Comparison of ENCODE assay signal across 14 cellular contexts in the genomic region with DNA sequence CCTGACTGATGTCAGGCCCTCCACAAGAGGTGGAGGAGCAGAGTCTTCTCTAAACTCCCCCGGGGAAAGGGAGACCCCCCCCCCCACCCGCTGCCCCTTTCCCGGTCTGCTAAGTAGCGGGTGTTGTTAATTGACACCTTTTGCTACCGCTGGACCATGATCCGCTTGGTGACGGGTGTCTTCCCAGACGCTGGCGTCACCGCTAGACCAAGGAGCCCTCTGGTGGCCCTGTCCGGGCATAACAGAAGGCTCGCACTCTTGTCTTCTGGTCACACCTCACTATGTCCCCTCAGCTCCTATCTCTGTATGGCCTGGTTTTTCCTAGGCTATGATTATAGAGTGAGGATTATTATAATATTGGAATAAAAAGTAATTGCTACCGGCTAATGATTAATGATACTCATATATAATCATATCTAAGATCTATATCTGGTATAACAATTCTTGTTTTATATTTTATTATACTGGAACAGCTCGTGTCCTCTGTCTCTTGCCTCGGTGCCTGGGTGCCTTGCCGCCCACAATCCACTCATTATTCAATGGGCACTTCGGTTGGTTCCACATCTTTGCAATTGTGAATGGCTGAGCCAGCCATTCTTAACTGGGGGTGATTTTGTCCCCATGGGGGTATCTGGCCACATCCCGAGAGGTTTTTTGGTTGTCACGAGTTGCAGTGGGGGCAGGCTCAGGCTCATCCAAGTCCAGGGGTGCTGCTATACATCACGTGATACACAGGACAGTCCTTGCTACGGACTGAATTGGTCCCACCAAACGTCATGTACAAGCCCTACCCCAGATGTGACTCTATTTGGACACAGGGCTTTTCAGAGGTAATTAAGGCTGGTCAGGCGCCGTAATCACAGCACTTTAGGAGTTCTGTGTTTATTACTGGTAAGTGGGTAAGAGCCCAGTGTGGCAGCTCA. TPM values are rescaled to one million over a fixed set of nuclear protein-coding genes. Genes with fewer than 3 reads are reported as not detected.
A peak's percentile ranks its signal among the peaks of the same experiment; 100 is the strongest.
DNase-seq lines count a peak whose midpoint lies in the region; ATAC-seq, FAIRE-seq and TF ChIP-seq lines count a peak whose summit lies in the region.
"Not testable (repeated sequence)": the region's sequence is repeated elsewhere in the genome, so short reads cannot be mapped to it uniquely, and the experiment has no call there.
"Had no signal": no experiment of that assay in that cellular context is flagged by ENCODE, and none has a peak within 500 bp of the region (broad histone marks: within the 10 kb centered on the region; RNA-seq: fewer than 3 reads in every experiment).

No MANE protein-coding gene starts in this region.

- not testable (repeated sequence) for H3K4me3 ChIP-seq in SK-N-SH (ENCODE audit: low read depth in 2 of 2, low read length in 1 of 2); K562; hepatocyte
- peak overlapping the region in 1 of 2 donors; percentile 22 for H3K4me3 ChIP-seq in neuronal stem cell (ENCODE audit: low read length in 2 of 2)

- CTCF ChIA-PET in SK-N-SH (lab: Yijun Ruan, JAX): not testable (repeated sequence)
- CTCF ChIA-PET in K562 (lab: Yijun Ruan, JAX; ENCODE audit: low intra/inter-chr PET ratio): interaction anchor here (1.1 to 1.3 kb wide), 3 partner anchors 36 to 39 kb away, joined by 3 to 4 read pairs (median 3); no protein-coding TSS in a partner anchor

- not testable (repeated sequence) for H3K9me3 ChIP-seq in H9 (ENCODE audit: control insufficient read depth, low read depth, low read length); SK-N-SH; K562 (replicated peaks; ENCODE audit: control insufficient read depth, insufficient read depth, low read depth, low read length); hepatocyte (ENCODE audit: low read depth); neuronal stem cell (replicated peaks in 1 of 2; ENCODE audit: control insufficient read depth in 2 of 2, insufficient read depth in 1 of 2, low read depth in 1 of 2, low read length in 2 of 2)

- not testable (repeated sequence) for H2AK5ac ChIP-seq in H9 (ENCODE audit: insufficient read length, low read length); neuronal stem cell (ENCODE audit: low read depth, low read length)

- H3K79me2 ChIP-seq in H9 (ENCODE audit: insufficient read depth, low read length); SK-N-SH (ENCODE audit: insufficient read depth); K562 (ENCODE audit: control insufficient read depth, insufficient read depth, low read length); hepatocyte: not testable (repeated sequence)

- H4K91ac ChIP-seq in H9 (ENCODE audit: insufficient read length, low read depth, low read length); neuronal stem cell (ENCODE audit: low read depth, low read length, poor library complexity): not testable (repeated sequence)

- peak; percentile 66; the same call in 2 of the 3 replicates for ATAC-seq in K562

- H3K36me3 ChIP-seq in SK-N-SH (replicated peaks in 1 of 2; ENCODE audit: control insufficient read depth in 1 of 2, insufficient read depth in 2 of 2, low read length in 1 of 2); K562 (ENCODE audit: control insufficient read depth, insufficient read depth, low read length); hepatocyte (replicated peaks; ENCODE audit: insufficient read depth, low read depth); neuronal stem cell (replicated peaks in 1 of 2; ENCODE audit: control insufficient read depth in 2 of 2, insufficient read depth in 2 of 2, low read length in 2 of 2): not testable (repeated sequence)

- not testable (repeated sequence) for H3K56ac ChIP-seq in H9 (ENCODE audit: insufficient read length, low read depth, low read length)

- not testable (repeated sequence) for H3F3A ChIP-seq in SK-N-SH (replicated peaks; ENCODE audit: insufficient read depth)

- intact Hi-C loops in K562 (cut with micrococcal nuclease): not testable (repeated sequence)

- POLR2A ChIA-PET in SK-N-SH (lab: Yijun Ruan, JAX): not testable (repeated sequence)
- POLR2A ChIA-PET in K562 (lab: Yijun Ruan, JAX): interaction anchor here (0.6 to 0.7 kb wide), 2 partner anchors 118 to 160 kb away, joined by 3 read pairs; a partner anchor contains a TSS

- H3K4me3 Mint-ChIP-seq in H9: not testable (repeated sequence)

- peaks cover 0 to 12% (median 0%) of the 10 kb centered on the region in 3 experiments; a peak in 2 of 7 replicates for H3K36me3 Mint-ChIP-seq in H9 (ENCODE audit: insufficient read depth in 1 of 3, low read depth in 3 of 3)

- not testable (repeated sequence) for TF ChIP-seq POLR2A in K562 (conservative IDR thresholded peaks at IDR 0.05)

- not testable (repeated sequence) for H2BK20ac ChIP-seq in H9 (ENCODE audit: low read depth, low read length, poor library complexity, severe bottlenecking)

- H3K23me2 ChIP-seq in H9 (ENCODE audit: insufficient read length, low read depth, low read length, poor library complexity, severe bottlenecking): not testable (repeated sequence)

- not testable (repeated sequence) for H3K27ac Mint-ChIP-seq in H9

- not testable (repeated sequence) for H2BK120ac ChIP-seq in H9 (ENCODE audit: low read depth, low read length, poor library complexity, severe bottlenecking); neuronal stem cell (ENCODE audit: low read depth, low read length)

- H4K20me1 ChIP-seq in H9 (ENCODE audit: control insufficient read depth, insufficient read depth, insufficient read length); SK-N-SH (ENCODE audit: insufficient read depth); K562 (replicated peaks; ENCODE audit: control insufficient read depth, insufficient read depth, low read length); hepatocyte (ENCODE audit: insufficient read depth, poor library complexity, severe bottlenecking): not testable (repeated sequence)

- H4K8ac ChIP-seq in H9 (replicated peaks; ENCODE audit: insufficient read length, low read depth, low read length); neuronal stem cell (ENCODE audit: low read depth, low read length): not testable (repeated sequence)

- not testable (repeated sequence) for H3K27me3 ChIP-seq in H9 (ENCODE audit: insufficient read depth, low read length); K562 (ENCODE audit: control insufficient read depth in 2 of 2, insufficient read depth in 2 of 2, low read length in 2 of 2); hepatocyte; neuronal stem cell (ENCODE audit: control insufficient read depth in 3 of 3, insufficient read depth in 3 of 3, low read depth in 1 of 3, low read length in 3 of 3)
- peaks cover 78% of the 10 kb centered on the region for H3K27me3 ChIP-seq in SK-N-SH (ENCODE audit: insufficient read depth)

- H3K9me3 Mint-ChIP-seq in H9: peaks cover 4 to 90% of the 10 kb centered on the region in 2 experiments; a peak in 3 of 5 replicates

- H3T11ph ChIP-seq in H9 (ENCODE audit: low read length): not testable (repeated sequence)

- not testable (repeated sequence) for H3K27me3 Mint-ChIP-seq in H9 (ENCODE audit: low read depth)

- TF ChIP-seq RAD21 in SK-N-SH (IDR thresholded peaks at IDR 0.05; ENCODE audit: low read length): not testable (repeated sequence)
- peak; percentile 68 to 93 for TF ChIP-seq RAD21 in K562 (CRISPR knock-in tag; conservative IDR thresholded peaks at IDR 0.05 in 1 of 2, IDR thresholded peaks at IDR 0.05 in 1 of 2)

- not testable (repeated sequence) for H3K79me1 ChIP-seq in H9 (ENCODE audit: insufficient read depth, low read depth, low read length, poor library complexity, severe bottlenecking); neuronal stem cell (ENCODE audit: low read depth, low read length)

- not testable (repeated sequence) for H3K9me2 ChIP-seq in SK-N-SH; hepatocyte (replicated peaks; ENCODE audit: insufficient read depth)

- H3K9me1 ChIP-seq in K562 (ENCODE audit: control insufficient read depth, insufficient read depth, low read length): not testable (repeated sequence)

- H3K4me1 ChIP-seq in H9 (ENCODE audit: insufficient read depth, low read length); SK-N-SH (ENCODE audit: control insufficient read depth in 1 of 2, insufficient read depth in 2 of 2, low read depth in 1 of 2, low read length in 1 of 2); hepatocyte (ENCODE audit: insufficient read depth); neuronal stem cell (ENCODE audit: control insufficient read depth in 2 of 2, insufficient read depth in 1 of 2, low read depth in 1 of 2, low read length in 2 of 2): not testable (repeated sequence)
- H3K4me1 ChIP-seq in K562 (replicated peaks in 1 of 2; ENCODE audit: control insufficient read depth in 2 of 2, insufficient read depth in 2 of 2, low read length in 2 of 2): peaks cover 11 to 12% of the 10 kb centered on the region in 2 experiments; a peak in 4 of 5 replicates

- TF ChIP-seq CTCF in D721Med (IDR thresholded peaks at IDR 0.05; ENCODE audit: insufficient read depth, missing control alignments) (peak; percentile 5), H9 (conservative IDR thresholded peaks at IDR 0.05) (peak; percentile 54; the same call in 2 of the 3 replicates), SK-N-SH (IDR thresholded peaks at IDR 0.05) (peak; percentile 55), K562 (IDR thresholded peaks at IDR 0.05 in 2 of 3, conservative IDR thresholded peaks at IDR 0.05 in 1 of 3; ENCODE audit: insufficient read depth in 2 of 3, low read depth in 1 of 3, low read length in 3 of 3) (peak; percentile 15 to 36 (median 17); a peak in 3 of 6 replicates), hepatocyte (IDR thresholded peaks at IDR 0.05; ENCODE audit: poor library complexity) (peak; percentile 40)

- H2BK12ac ChIP-seq in H9 (ENCODE audit: insufficient read length, low read depth, low read length); neuronal stem cell (ENCODE audit: low read length): not testable (repeated sequence)

- not testable (repeated sequence) for H2BK15ac ChIP-seq in H9 (ENCODE audit: low read depth, low read length); neuronal stem cell (ENCODE audit: low read length)

- not testable (repeated sequence) for H3K4me2 ChIP-seq in H9 (ENCODE audit: insufficient read depth, insufficient read length, low read length); SK-N-SH; K562 (ENCODE audit: insufficient read depth, low read length); hepatocyte; neuronal stem cell (ENCODE audit: insufficient read depth, low read length, poor library complexity, severe bottlenecking)

- not testable (repeated sequence) for DNase-seq in D721Med (ENCODE audit: insufficient read length, low spot score); SK-N-SH; K562 (ENCODE audit: extremely low read depth in 1 of 4, low spot score in 3 of 4); hepatocyte (ENCODE audit: low spot score)
- DNase-seq in H9 (peak; percentile 57), NCI-H146 (lab: John Stamatoyannopoulos, UW) (peak; percentile 10), neuronal stem cell (ENCODE audit: low spot score) (peak; percentile 6)

- not testable (repeated sequence) for H3K4me1 Mint-ChIP-seq in H9

- H4K5ac ChIP-seq in H9 (ENCODE audit: insufficient read length, low read depth, low read length): not testable (repeated sequence)

- no CpG with 5 or more reads among the region's 24 CpGs for WGBS in H9 (ENCODE audit: extremely low coverage, insufficient read length, low lambda C conversion rate)
- 4% methylated on average over 21 of the region's 24 CpGs for WGBS in SK-N-SH (ENCODE audit: low lambda C conversion rate)
- WGBS in K562 (ENCODE audit: insufficient coverage, low coverage, missing lambda C conversion rate): 16% methylated on average over 18 of the region's 24 CpGs
- WGBS in hepatocyte (ENCODE audit: low lambda C conversion rate, missing lambda C conversion rate): 42% methylated on average over 23 of the region's 24 CpGs
- WGBS in neuronal stem cell (ENCODE audit: extremely low coverage in 2 of 2, insufficient read length in 2 of 2, insufficient replicate concordance in 1 of 2), 2 donors: no CpG with 5 or more reads among the region's 24 CpGs

- H3K27ac ChIP-seq in H9 (ENCODE audit: insufficient read length, low read depth, low read length); SK-N-SH (ENCODE audit: low read depth in 2 of 2, low read length in 1 of 2); K562 (ENCODE audit: extremely low read depth, low read depth, low read length); hepatocyte; neuronal stem cell (replicated peaks; ENCODE audit: low read length): not testable (repeated sequence)

- not testable (repeated sequence) for H3K4ac ChIP-seq in H9 (ENCODE audit: low read depth, low read length); neuronal stem cell (ENCODE audit: low read length)

- in situ Hi-C loops in K562 (cut with MboI): loop anchor here (5.0 kb wide), 1 partner anchor 38 kb away; no protein-coding TSS in a partner anchor

- H2AFZ ChIP-seq in H9 (ENCODE audit: low read length); SK-N-SH (ENCODE audit: low read depth); K562 (ENCODE audit: low read depth, low read length); hepatocyte; neuronal stem cell (ENCODE audit: low read length): not testable (repeated sequence)

- not testable (repeated sequence) for H3K14ac ChIP-seq in H9 (ENCODE audit: insufficient read depth, low read length); neuronal stem cell (ENCODE audit: low read length)

- FAIRE-seq in D721Med (lab: Jason Lieb, UNC); K562 (lab: Jason Lieb, UNC): not testable (repeated sequence)

- not testable (repeated sequence) for BruUV-seq in K562 (replicated peaks; lab: Mats Ljungman, UMichigan)

- not testable (repeated sequence) for TF ChIP-seq EP300 in SK-N-SH (IDR thresholded peaks at IDR 0.05; ENCODE audit: borderline replicate concordance in 1 of 2, low read depth in 1 of 2, low read length in 1 of 2); K562 (IDR thresholded peaks at IDR 0.05; ENCODE audit: low read length)

- not testable (repeated sequence) for H3K9ac ChIP-seq in H9 (ENCODE audit: extremely low read depth, insufficient read length, low read length); SK-N-SH; K562 (ENCODE audit: insufficient read depth in 1 of 2, low read depth in 2 of 2, low read length in 2 of 2); neuronal stem cell (ENCODE audit: low read depth, low read length, poor library complexity)

- not testable (repeated sequence) for H3K23ac ChIP-seq in H9 (ENCODE audit: insufficient read length, low read depth, low read length); neuronal stem cell (ENCODE audit: low read depth, low read length, poor library complexity)

- H3K18ac ChIP-seq in H9 (ENCODE audit: insufficient read length, low read depth, low read length); neuronal stem cell (ENCODE audit: low read length): not testable (repeated sequence)

- H2BK5ac ChIP-seq in H9 (ENCODE audit: insufficient read length, low read length); neuronal stem cell (ENCODE audit: low read length): not testable (repeated sequence)

RNA-seq across cellular contexts. Expression of a gene that starts 14.0 kb away (rescaled TPM):
- total RNA-seq in H9 (2021): 1.4 and 2.0 TPM in 2 replicates
- not detected in 2 replicates for polyA plus RNA-seq in SK-N-SH (2012; rRNA removed)
- not detected in 2 replicates for polyA plus RNA-seq in SK-N-SH (2012; cell fraction: cytosol; rRNA removed)
- polyA plus RNA-seq in SK-N-SH (2012; cell fraction: nucleus; rRNA removed): not detected in 2 replicates
- total RNA-seq in K562 (2011; cell fraction: chromatin; rRNA removed; ENCODE audit: low replicate concordance): 3.4 and 5.6 TPM in 2 replicates
- total RNA-seq in K562 (2011; cell fraction: nucleolus; rRNA removed): 3.0 and 5.2 TPM in 2 replicates
- 2.2 and 4.0 TPM in 2 replicates for total RNA-seq in K562 (2011; cell fraction: nucleoplasm; rRNA removed)
- 1.2 and 1.9 TPM in 2 replicates for total RNA-seq in K562 (2014; rRNA removed)
- total RNA-seq in K562 (2014; rRNA removed; fragmentation: Illumina TruSeq; extraction: Trizol): 0.70 and 1.4 TPM in 2 replicates
- total RNA-seq in K562 (2015; rRNA removed; fragmentation: Illumina TruSeq; extraction: Trizol): 0.30 and 0.69 TPM in 2 replicates
- total RNA-seq in K562 (2021): 0.92 and 1.5 TPM in 2 replicates
- polyA plus RNA-seq in K562 (2011; rRNA removed): 3.1 TPM in 2 replicates
- polyA plus RNA-seq in K562 (2011; cell fraction: cytosol; rRNA removed): 3.9 and 4.3 TPM in 2 replicates
- polyA plus RNA-seq in K562 (2011; cell fraction: nucleus; rRNA removed): 2.1 TPM in 2 replicates
- polyA plus RNA-seq in K562 (2012): 0.90 and 0.91 TPM in 2 replicates
- polyA plus RNA-seq in K562 (2014; fragmentation: Illumina TruSeq; extraction: Trizol): 1.2 and 2.1 TPM in 2 replicates
- polyA plus RNA-seq in K562 (2014; fragmentation: Nextera tagmentation; extraction: Ambion mirVana): under 1 TPM; 0.25 to 0.39 TPM
- 0.84 and 0.88 TPM in 2 replicates for polyA plus RNA-seq in K562 (2014; rRNA removed)
- 4.0 TPM in 2 replicates for polyA minus RNA-seq in K562 (2011; rRNA and poly(A)+ RNA removed)
- polyA minus RNA-seq in K562 (2011; cell fraction: cytosol; rRNA and poly(A)+ RNA removed): 2.6 and 3.0 TPM in 2 replicates
- polyA minus RNA-seq in K562 (2011; cell fraction: nucleus; rRNA and poly(A)+ RNA removed): 1.8 and 3.9 TPM in 2 replicates
- total RNA-seq in hepatocyte: 0.44 TPM in 1 of 2 replicates, not detected in the other
- not detected in 2 replicates for polyA plus RNA-seq in hepatocyte
- not detected for polyA plus RNA-seq in neuronal stem cell (2013, experiment 1 of 2)
- polyA plus RNA-seq in neuronal stem cell (2013, experiment 2 of 2): not detected
- total RNA-seq: bronchial epithelial cell, epithelial cell of proximal tubule, NCI-H460, SJSA1 had no signal
- polyA plus RNA-seq: psoas muscle had no signal

RNA-seq across cellular contexts. Expression of a gene that starts 27.4 kb away (rescaled TPM):
- 1.1 TPM in 2 replicates for total RNA-seq in H9 (2021)
- not detected in 2 replicates for polyA plus RNA-seq in SK-N-SH (2012; rRNA removed)
- not detected in 2 replicates for polyA plus RNA-seq in SK-N-SH (2012; cell fraction: cytosol; rRNA removed)
- polyA plus RNA-seq in SK-N-SH (2012; cell fraction: nucleus; rRNA removed): not detected in 2 replicates
- 1.5 TPM in 1 of 2 replicates, not detected in the other for total RNA-seq in K562 (2011; cell fraction: chromatin; rRNA removed; ENCODE audit: low replicate concordance)
- total RNA-seq in K562 (2011; cell fraction: nucleolus; rRNA removed): 1.3 TPM in 1 of 2 replicates, not detected in the other
- 1.9 TPM in 1 of 2 replicates, not detected in the other for total RNA-seq in K562 (2011; cell fraction: nucleoplasm; rRNA removed)
- 0.20 TPM in 1 of 2 replicates, not detected in the other for total RNA-seq in K562 (2014; rRNA removed)
- 0.22 TPM in 1 of 2 replicates, not detected in the other for total RNA-seq in K562 (2014; rRNA removed; fragmentation: Illumina TruSeq; extraction: Trizol)
- total RNA-seq in K562 (2015; rRNA removed; fragmentation: Illumina TruSeq; extraction: Trizol): not detected in 2 replicates
- 0.18 TPM in 1 of 2 replicates, not detected in the other for total RNA-seq in K562 (2021)
- polyA plus RNA-seq in K562 (2011; rRNA removed): 0.13 and 0.19 TPM in 2 replicates
- polyA plus RNA-seq in K562 (2011; cell fraction: cytosol; rRNA removed): 0.07 TPM in 1 of 2 replicates, not detected in the other
- polyA plus RNA-seq in K562 (2011; cell fraction: nucleus; rRNA removed): 0.16 and 0.18 TPM in 2 replicates
- polyA plus RNA-seq in K562 (2012): 0.17 TPM in 1 of 2 replicates, not detected in the other
- 0.03 and 0.12 TPM in 2 replicates for polyA plus RNA-seq in K562 (2014; fragmentation: Illumina TruSeq; extraction: Trizol)
- under 1 TPM; 0.04 to 0.06 TPM for polyA plus RNA-seq in K562 (2014; fragmentation: Nextera tagmentation; extraction: Ambion mirVana)
- not detected in 2 replicates for polyA plus RNA-seq in K562 (2014; rRNA removed)
- polyA minus RNA-seq in K562 (2011; rRNA and poly(A)+ RNA removed): 0.84 TPM in 1 of 2 replicates, not detected in the other
- polyA minus RNA-seq in K562 (2011; cell fraction: cytosol; rRNA and poly(A)+ RNA removed): not detected in 2 replicates
- polyA minus RNA-seq in K562 (2011; cell fraction: nucleus; rRNA and poly(A)+ RNA removed): not detected in 2 replicates
- not detected in 2 replicates for total RNA-seq in hepatocyte
- not detected in 2 replicates for polyA plus RNA-seq in hepatocyte
- polyA plus RNA-seq in neuronal stem cell (2013, experiment 1 of 2): not detected
- polyA plus RNA-seq in neuronal stem cell (2013, experiment 2 of 2): not detected
- total RNA-seq: bronchial epithelial cell, epithelial cell of proximal tubule, H4, lung, NCI-H460, psoas muscle, SJSA1 had no signal
- polyA plus RNA-seq: psoas muscle had no signal

RNA-seq across cellular contexts. Expression of a gene that starts 45.9 kb away (rescaled TPM):
- not detected in 2 replicates for total RNA-seq in H9 (2021)
- polyA plus RNA-seq in SK-N-SH (2012; rRNA removed): not detected in 2 replicates
- polyA plus RNA-seq in SK-N-SH (2012; cell fraction: cytosol; rRNA removed): not detected in 2 replicates
- not detected in 2 replicates for polyA plus RNA-seq in SK-N-SH (2012; cell fraction: nucleus; rRNA removed)
- not detected in 2 replicates for total RNA-seq in K562 (2011; cell fraction: chromatin; rRNA removed; ENCODE audit: low replicate concordance)
- not detected in 2 replicates for total RNA-seq in K562 (2011; cell fraction: nucleolus; rRNA removed)
- not detected in 2 replicates for total RNA-seq in K562 (2011; cell fraction: nucleoplasm; rRNA removed)
- not detected in 2 replicates for total RNA-seq in K562 (2014; rRNA removed)
- total RNA-seq in K562 (2014; rRNA removed; fragmentation: Illumina TruSeq; extraction: Trizol): not detected in 2 replicates
- not detected in 2 replicates for total RNA-seq in K562 (2015; rRNA removed; fragmentation: Illumina TruSeq; extraction: Trizol)
- not detected in 2 replicates for total RNA-seq in K562 (2021)
- polyA plus RNA-seq in K562 (2011; rRNA removed): not detected in 2 replicates
- not detected in 2 replicates for polyA plus RNA-seq in K562 (2011; cell fraction: cytosol; rRNA removed)
- polyA plus RNA-seq in K562 (2011; cell fraction: nucleus; rRNA removed): not detected in 2 replicates
- polyA plus RNA-seq in K562 (2012): not detected in 2 replicates
- not detected in 2 replicates for polyA plus RNA-seq in K562 (2014; fragmentation: Illumina TruSeq; extraction: Trizol)
- polyA plus RNA-seq in K562 (2014; fragmentation: Nextera tagmentation; extraction: Ambion mirVana): not detected
- not detected in 2 replicates for polyA plus RNA-seq in K562 (2014; rRNA removed)
- not detected in 2 replicates for polyA minus RNA-seq in K562 (2011; rRNA and poly(A)+ RNA removed)
- polyA minus RNA-seq in K562 (2011; cell fraction: cytosol; rRNA and poly(A)+ RNA removed): not detected in 2 replicates
- not detected in 2 replicates for polyA minus RNA-seq in K562 (2011; cell fraction: nucleus; rRNA and poly(A)+ RNA removed)
- not detected in 2 replicates for total RNA-seq in hepatocyte
- polyA plus RNA-seq in hepatocyte: 0.41 TPM in 1 of 2 replicates, not detected in the other
- polyA plus RNA-seq in neuronal stem cell (2013, experiment 1 of 2): not detected
- not detected for polyA plus RNA-seq in neuronal stem cell (2013, experiment 2 of 2)
- total RNA-seq: bronchial epithelial cell, epithelial cell of proximal tubule, H4, NCI-H460, SJSA1 had no signal

RNA-seq across cellular contexts. Expression of a gene that starts 46.3 kb away (rescaled TPM):
- total RNA-seq in H9 (2021) (131 and 132 TPM in 2 replicates), K562 (2014; rRNA removed) (21.6 and 22.2 TPM in 2 replicates), K562 (2014; rRNA removed; fragmentation: Illumina TruSeq; extraction: Trizol) (24.2 and 25.5 TPM in 2 replicates), K562 (2015; rRNA removed; fragmentation: Illumina TruSeq; extraction: Trizol) (17.3 and 18.5 TPM in 2 replicates), K562 (2021) (33.2 and 36.2 TPM in 2 replicates), hepatocyte (37.1 and 40.2 TPM in 2 replicates)
- polyA plus RNA-seq in SK-N-SH (2012; rRNA removed) (0.08 and 0.15 TPM in 2 replicates), K562 (2011; rRNA removed) (59.3 and 65.5 TPM in 2 replicates), K562 (2014; fragmentation: Illumina TruSeq; extraction: Trizol) (25.1 and 28.1 TPM in 2 replicates), K562 (2014; fragmentation: Nextera tagmentation; extraction: Ambion mirVana) (10 to 100 TPM; 10.1 to 11.9 TPM), K562 (2014; rRNA removed) (25.0 and 29.9 TPM in 2 replicates), hepatocyte (16.5 and 22.1 TPM in 2 replicates)
- polyA plus RNA-seq in SK-N-SH (2012; cell fraction: cytosol; rRNA removed): 0.05 and 0.26 TPM in 2 replicates
- polyA plus RNA-seq in SK-N-SH (2012; cell fraction: nucleus; rRNA removed): 0.19 and 0.23 TPM in 2 replicates
- total RNA-seq in K562 (2011; cell fraction: chromatin; rRNA removed; ENCODE audit: low replicate concordance): 112 and 159 TPM in 2 replicates
- 75.3 and 84.4 TPM in 2 replicates for total RNA-seq in K562 (2011; cell fraction: nucleolus; rRNA removed)
- 69.2 and 82.2 TPM in 2 replicates for total RNA-seq in K562 (2011; cell fraction: nucleoplasm; rRNA removed)
- 28.5 and 40.0 TPM in 2 replicates for polyA plus RNA-seq in K562 (2011; cell fraction: cytosol; rRNA removed)
- polyA plus RNA-seq in K562 (2011; cell fraction: nucleus; rRNA removed): 79.9 and 89.0 TPM in 2 replicates
- polyA plus RNA-seq in K562 (2012): 19.8 and 24.8 TPM in 2 replicates
- 50.6 and 66.3 TPM in 2 replicates for polyA minus RNA-seq in K562 (2011; rRNA and poly(A)+ RNA removed)
- polyA minus RNA-seq in K562 (2011; cell fraction: cytosol; rRNA and poly(A)+ RNA removed): 22.9 and 31.5 TPM in 2 replicates
- polyA minus RNA-seq in K562 (2011; cell fraction: nucleus; rRNA and poly(A)+ RNA removed): 22.8 and 38.0 TPM in 2 replicates
- 0.03 TPM for polyA plus RNA-seq in neuronal stem cell (2013, experiment 1 of 2)
- polyA plus RNA-seq in neuronal stem cell (2013, experiment 2 of 2): 0.03 TPM
- total RNA-seq: NCI-H460, SJSA1 had no signal

Comparison
In these comparisons a context has a peak if more than half of its experiments do, and no peak if none do; other contexts are left out.
1. CTCF ChIP-seq: peak in every context shown above with its lines; median percentile 55 in SK-N-SH; 54 in H9; 40 in hepatocyte; 17 in K562; 5 in D721Med.